In the genomic region with DNA sequence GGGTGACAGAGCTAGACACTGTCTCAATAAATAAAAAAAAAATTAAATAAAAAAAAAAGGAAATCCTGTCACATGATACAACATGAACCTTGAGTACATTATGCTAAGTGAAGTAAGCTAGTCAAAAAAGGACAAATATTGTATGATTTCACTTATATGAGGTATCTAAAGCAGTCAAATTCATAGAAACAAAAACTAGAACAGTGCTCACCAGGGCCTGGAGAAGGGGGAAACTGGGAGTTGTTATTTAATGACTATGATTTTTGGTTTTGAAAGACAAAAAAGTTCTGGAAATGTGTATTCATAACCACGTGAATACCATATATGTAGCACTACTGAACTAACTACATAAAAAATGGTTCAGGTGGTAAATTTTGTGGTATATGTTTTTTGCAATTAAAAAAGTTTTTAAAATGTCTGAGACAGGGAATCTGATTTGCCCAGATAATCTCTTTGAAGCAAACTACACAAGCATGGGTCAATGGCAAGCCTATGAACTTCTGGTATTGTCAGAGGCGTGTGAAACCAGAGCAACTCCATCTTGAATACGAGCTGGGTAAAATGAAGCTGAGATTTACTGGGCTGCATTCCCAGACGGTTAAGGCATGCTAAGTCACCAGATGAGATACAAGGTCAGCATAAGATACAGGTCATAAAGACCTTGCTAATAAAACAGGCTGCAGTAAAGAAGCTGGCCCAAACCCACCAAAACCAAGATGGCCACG, we compare ENCODE assay signal across 23 cellular contexts. TPM values are rescaled to one million over a fixed set of nuclear protein-coding genes. Genes with fewer than 3 reads are reported as not detected.
DNase-seq lines count a peak whose midpoint lies in the region; ATAC-seq and TF ChIP-seq lines count a peak whose summit lies in the region.
"Had no signal": no experiment of that assay in that cellular context is flagged by ENCODE, and none has a peak within 500 bp of the region (broad histone marks: within the 10 kb centered on the region; RNA-seq: fewer than 3 reads in every experiment).

No MANE protein-coding gene starts in this region.

- no peak overlapping the region for H3K27ac Mint-ChIP-seq in activated CD4-positive, alpha-beta T cell treated with anti-CD3 and anti-CD28 coated beads, Interleukin-2, amount 10 ng/mL, durations not matched to agents 24 days and 14 days
- H3K27ac Mint-ChIP-seq in activated naive CD8-positive, alpha-beta T cell treated with anti-CD3 and anti-CD28 coated beads, Interleukin-2, amount 50 U/mL, for 24 hours = no peak overlapping the region
- H3K27ac Mint-ChIP-seq in activated naive CD8-positive, alpha-beta T cell treated with anti-CD3 and anti-CD28 coated beads for 36 hours = no peak overlapping the region
- peak overlapping the region in 4 of 6 donors; percentile 1 to 18 (median 10) for H3K27ac Mint-ChIP-seq in immature natural killer cell
- no peak overlapping the region for H3K27ac Mint-ChIP-seq in stimulated activated naive CD8-positive, alpha-beta T cell treated with anti-CD3 and anti-CD28 coated beads, Interleukin-15, amount 100 ng/mL, for 72 hours

- no peaks in the 10 kb centered on the region for H3K9me3 ChIP-seq in stomach

- 92 to 97% (median 94%) methylated on average over 5 of the region's 5 CpGs for WGBS in stomach, 5 donors

- H3K4me1 ChIP-seq in stomach = peaks cover 0 to 9% (median 0%) of the 10 kb centered on the region in 4 donors

- intact Hi-C loops in activated CD4-positive, alpha-beta T cell treated with anti-CD3 and anti-CD28 coated beads, Interleukin-2, amount 10 ng/mL, durations not matched to agents 24 days and 14 days (cut with micrococcal nuclease) = loop anchor here (10.0 kb wide), 1 partner anchor 411 kb away; a partner anchor contains a TSS
- intact Hi-C loops in stomach (cut with DNase I; ENCODE audit: low total_unique reads) = no loop called here
- intact Hi-C loops in posterior vena cava (cut with DNase I) = no loop called here

- no peak overlapping the region for H3K27ac ChIP-seq in stomach

- H3K4me1 Mint-ChIP-seq in activated CD4-positive, alpha-beta T cell treated with anti-CD3 and anti-CD28 coated beads, Interleukin-2, amount 10 ng/mL, durations not matched to agents 24 days and 14 days = peaks cover 22% of the 10 kb centered on the region
- H3K4me1 Mint-ChIP-seq in activated naive CD8-positive, alpha-beta T cell treated with anti-CD3 and anti-CD28 coated beads, Interleukin-2, amount 50 U/mL, for 24 hours = peaks cover 30% of the 10 kb centered on the region
- peaks cover 22% of the 10 kb centered on the region for H3K4me1 Mint-ChIP-seq in activated naive CD8-positive, alpha-beta T cell treated with anti-CD3 and anti-CD28 coated beads for 36 hours
- peaks cover 30 to 45% of the 10 kb centered on the region in 2 donors for H3K4me1 Mint-ChIP-seq in immature natural killer cell
- H3K4me1 Mint-ChIP-seq in stimulated activated naive CD8-positive, alpha-beta T cell treated with anti-CD3 and anti-CD28 coated beads, Interleukin-15, amount 100 ng/mL, for 72 hours = peaks cover 35% of the 10 kb centered on the region

- peaks cover 12% of the 10 kb centered on the region for H3K36me3 Mint-ChIP-seq in activated CD4-positive, alpha-beta T cell treated with anti-CD3 and anti-CD28 coated beads, Interleukin-2, amount 10 ng/mL, durations not matched to agents 24 days and 14 days (ENCODE audit: low read depth)
- H3K36me3 Mint-ChIP-seq in activated naive CD8-positive, alpha-beta T cell treated with anti-CD3 and anti-CD28 coated beads, Interleukin-2, amount 50 U/mL, for 24 hours (ENCODE audit: low read depth) = peaks cover 10% of the 10 kb centered on the region
- H3K36me3 Mint-ChIP-seq in activated naive CD8-positive, alpha-beta T cell treated with anti-CD3 and anti-CD28 coated beads for 36 hours = peaks cover 14% of the 10 kb centered on the region
- H3K36me3 Mint-ChIP-seq in immature natural killer cell = peaks cover 0 to 5% (median 5%) of the 10 kb centered on the region in 3 donors

- no peak for TF ChIP-seq POLR2A in stomach (IDR thresholded peaks at IDR 0.05)

- peak; percentile 39 for ATAC-seq in activated naive CD8-positive, alpha-beta T cell treated with anti-CD3 and anti-CD28 coated beads, Interleukin-2, amount 50 U/mL, for 24 hours
- ATAC-seq in stimulated activated naive CD8-positive, alpha-beta T cell treated with anti-CD3 and anti-CD28 coated beads, Interleukin-15, amount 100 ng/mL, for 72 hours = peak; percentile 83
- ATAC-seq: HepG2 had no signal

- H3K36me3 ChIP-seq in stomach = peaks cover 0 to 1% (median under 1%) of the 10 kb centered on the region in 4 donors

- H3K9me3 Mint-ChIP-seq in activated CD4-positive, alpha-beta T cell treated with anti-CD3 and anti-CD28 coated beads, Interleukin-2, amount 10 ng/mL, durations not matched to agents 24 days and 14 days = no peaks in the 10 kb centered on the region
- no peaks in the 10 kb centered on the region for H3K9me3 Mint-ChIP-seq in activated naive CD8-positive, alpha-beta T cell treated with anti-CD3 and anti-CD28 coated beads, Interleukin-2, amount 50 U/mL, for 24 hours
- no peaks in the 10 kb centered on the region for H3K9me3 Mint-ChIP-seq in activated naive CD8-positive, alpha-beta T cell treated with anti-CD3 and anti-CD28 coated beads for 36 hours
- H3K9me3 Mint-ChIP-seq in immature natural killer cell = no peaks in the 10 kb centered on the region
- no peaks in the 10 kb centered on the region for H3K9me3 Mint-ChIP-seq in stimulated activated naive CD8-positive, alpha-beta T cell treated with anti-CD3 and anti-CD28 coated beads, Interleukin-15, amount 100 ng/mL, for 72 hours

- TF ChIP-seq EP300 in stomach (IDR thresholded peaks at IDR 0.05) = no peak

- no peak overlapping the region for H3K4me3 ChIP-seq in stomach

- DNase-seq in activated CD4-positive, alpha-beta T cell treated with anti-CD3 and anti-CD28 coated beads for 48 hours = peak; percentile 7
- DNase-seq in activated CD4-positive, alpha-beta T cell treated with anti-CD3 and anti-CD28 coated beads, Interleukin-2, amount 10 ng/mL, durations not matched to agents 24 days and 14 days = no peak
- DNase-seq in activated naive CD8-positive, alpha-beta T cell treated with anti-CD3 and anti-CD28 coated beads, Interleukin-2, amount 50 U/mL, for 24 hours = no peak
- no peak for DNase-seq in activated naive CD8-positive, alpha-beta T cell treated with anti-CD3 and anti-CD28 coated beads for 36 hours
- DNase-seq in immature natural killer cell (no peak), stomach (no peak), posterior vena cava (ENCODE audit: low spot score) (no peak)
- DNase-seq in stimulated activated naive CD8-positive, alpha-beta T cell treated with anti-CD3 and anti-CD28 coated beads, Interleukin-15, amount 100 ng/mL, for 72 hours = no peak
- DNase-seq: Calu3, DMS153, DND-41, H7, Karpas-422, NCI-H1092, NCI-H1417 treated with DMSO at 0.1 percent for 48 hours, NCI-H1694 treated with DMSO at 0.1 percent for 48 hours, NCI-H2081, NCI-H226, NCI-H510A, NCI-H69, Right ventricle myocardium superior, RPMI8226 had no signal

- no peak overlapping the region for H3K4me3 Mint-ChIP-seq in activated CD4-positive, alpha-beta T cell treated with anti-CD3 and anti-CD28 coated beads, Interleukin-2, amount 10 ng/mL, durations not matched to agents 24 days and 14 days
- H3K4me3 Mint-ChIP-seq in activated naive CD8-positive, alpha-beta T cell treated with anti-CD3 and anti-CD28 coated beads, Interleukin-2, amount 50 U/mL, for 24 hours = no peak overlapping the region
- H3K4me3 Mint-ChIP-seq in activated naive CD8-positive, alpha-beta T cell treated with anti-CD3 and anti-CD28 coated beads for 36 hours = no peak overlapping the region
- no peak overlapping the region for H3K4me3 Mint-ChIP-seq in immature natural killer cell
- peak overlapping the region in 1 of 2 donors; percentile 9 for H3K4me3 Mint-ChIP-seq in stimulated activated naive CD8-positive, alpha-beta T cell treated with anti-CD3 and anti-CD28 coated beads, Interleukin-15, amount 100 ng/mL, for 72 hours

- no peaks in the 10 kb centered on the region for H3K27me3 Mint-ChIP-seq in activated CD4-positive, alpha-beta T cell treated with anti-CD3 and anti-CD28 coated beads, Interleukin-2, amount 10 ng/mL, durations not matched to agents 24 days and 14 days
- no peaks in the 10 kb centered on the region for H3K27me3 Mint-ChIP-seq in activated naive CD8-positive, alpha-beta T cell treated with anti-CD3 and anti-CD28 coated beads, Interleukin-2, amount 50 U/mL, for 24 hours
- H3K27me3 Mint-ChIP-seq in activated naive CD8-positive, alpha-beta T cell treated with anti-CD3 and anti-CD28 coated beads for 36 hours = no peaks in the 10 kb centered on the region
- no peaks in the 10 kb centered on the region for H3K27me3 Mint-ChIP-seq in immature natural killer cell (ENCODE audit: low read depth in 3 of 3)
- no peaks in the 10 kb centered on the region for H3K27me3 Mint-ChIP-seq in stimulated activated naive CD8-positive, alpha-beta T cell treated with anti-CD3 and anti-CD28 coated beads, Interleukin-15, amount 100 ng/mL, for 72 hours

- no peak for TF ChIP-seq CTCF in stomach (IDR thresholded peaks at IDR 0.05)

- H3K27me3 ChIP-seq in stomach = no peaks in the 10 kb centered on the region

RNA-seq across cellular contexts. Expression of a gene that starts 42.3 kb away (rescaled TPM):
- 26.7 and 30.4 TPM in 2 replicates for total RNA-seq in activated CD4-positive, alpha-beta T cell treated with anti-CD3 and anti-CD28 coated beads, Interleukin-2, amount 10 ng/mL, durations not matched to agents 24 days and 14 days
- total RNA-seq in activated naive CD8-positive, alpha-beta T cell treated with anti-CD3 and anti-CD28 coated beads for 36 hours = 10 to 100 TPM; 28.6 to 29.1 TPM
- polyA plus RNA-seq in immature natural killer cell (10 to 100 TPM; 32.6 to 39.7 (median 33.0) TPM), stomach (10 to 100 TPM; 13.5 to 18.8 (median 14.5) TPM)
- total RNA-seq in stomach (10 to 100 TPM in 2 of 5 donors, 1 to 10 TPM in 3; 2.6 to 42.0 (median 6.1) TPM), posterior vena cava (10 to 100 TPM; 16.6 to 18.6 TPM)

RNA-seq across cellular contexts. Expression of a gene that starts 42.4 kb away (rescaled TPM):
- total RNA-seq in activated CD4-positive, alpha-beta T cell treated with anti-CD3 and anti-CD28 coated beads, Interleukin-2, amount 10 ng/mL, durations not matched to agents 24 days and 14 days = 191 and 194 TPM in 2 replicates
- total RNA-seq in activated naive CD8-positive, alpha-beta T cell treated with anti-CD3 and anti-CD28 coated beads for 36 hours = 100 to 1,000 TPM; 198 to 210 TPM
- polyA plus RNA-seq in immature natural killer cell (10 to 100 TPM; 29.2 to 47.6 (median 34.0) TPM), stomach (10 to 100 TPM; 16.9 to 21.5 (median 19.5) TPM)
- total RNA-seq in stomach (100 to 1,000 TPM in 1 of 5 donors, 10 to 100 TPM in 4; 20.0 to 108 (median 74.6) TPM), posterior vena cava (10 to 100 TPM; 46.5 to 48.6 TPM)

Comparison
In these comparisons a context has a peak if more than half of its experiments do, and no peak if none do; other contexts are left out.
1. H3K27ac Mint-ChIP-seq: peak in immature natural killer cell (4 of 6); none in activated CD4-positive, alpha-beta T cell treated with anti-CD3 and anti-CD28 coated beads, Interleukin-2, amount 10 ng/mL, durations not matched to agents 24 days and 14 days (single experiment), activated naive CD8-positive, alpha-beta T cell treated with anti-CD3 and anti-CD28 coated beads, Interleukin-2, amount 50 U/mL, for 24 hours (single experiment), activated naive CD8-positive, alpha-beta T cell treated with anti-CD3 and anti-CD28 coated beads for 36 hours (single experiment) and stimulated activated naive CD8-positive, alpha-beta T cell treated with anti-CD3 and anti-CD28 coated beads, Interleukin-15, amount 100 ng/mL, for 72 hours (0 of 2).